ENCODE assay signal across 14 cellular contexts in the genomic region with DNA sequence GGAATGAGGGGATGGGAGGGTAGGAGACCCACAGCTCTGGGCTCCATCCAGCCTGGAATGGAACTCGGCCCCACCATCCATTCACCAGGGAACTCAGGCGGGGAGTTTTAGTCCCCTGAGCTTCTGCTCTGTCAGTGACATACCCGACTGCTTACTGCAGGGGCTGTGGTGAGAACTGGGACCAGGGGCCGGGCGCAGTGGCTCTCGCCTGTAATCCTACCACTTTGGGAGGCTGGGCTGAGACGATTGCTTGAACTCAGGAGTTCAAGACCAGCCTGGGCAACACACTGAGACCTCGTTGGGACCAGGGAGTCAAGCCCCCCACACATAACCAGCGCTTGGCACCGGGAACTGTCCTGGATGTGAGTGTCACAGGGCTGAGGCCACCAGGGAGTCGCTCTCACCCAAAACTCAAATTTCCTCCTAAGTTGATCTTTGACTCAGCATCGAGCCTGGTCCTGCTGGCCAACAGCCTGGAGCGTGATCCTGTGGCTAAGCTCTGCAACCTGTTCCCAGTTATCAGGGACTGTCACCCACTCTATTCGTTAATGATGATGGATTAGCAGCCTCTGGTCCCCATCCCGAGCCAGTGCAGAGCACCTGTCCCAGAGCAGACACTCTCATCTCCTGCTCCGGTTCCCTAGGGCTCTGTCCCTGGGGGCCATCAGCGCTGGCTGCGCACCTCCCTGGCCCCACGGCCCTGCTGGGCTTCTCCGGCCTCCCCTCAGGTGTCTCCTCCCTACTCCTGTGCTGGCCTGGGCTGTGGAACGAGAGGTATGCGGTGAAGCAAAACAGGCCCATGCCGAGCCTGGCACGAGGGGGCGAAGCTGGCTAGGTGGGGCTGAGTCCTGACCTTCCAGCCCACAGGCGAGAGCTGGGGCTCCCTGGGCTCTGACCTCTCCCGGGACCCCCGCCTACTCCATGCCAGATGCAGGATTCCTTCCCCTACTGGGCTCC. TPM values are rescaled to one million over a fixed set of nuclear protein-coding genes. Genes with fewer than 3 reads are reported as not detected.
DNase-seq lines count a peak whose midpoint lies in the region; ATAC-seq and TF ChIP-seq lines count a peak whose summit lies in the region.
"Had no signal": no experiment of that assay in that cellular context is flagged by ENCODE, and none has a peak within 500 bp of the region (broad histone marks: within the 10 kb centered on the region; RNA-seq: fewer than 3 reads in every experiment).

No MANE protein-coding gene starts in this region.

- WGBS in ovary, 3 donors, result 62 to 70% (median 68%) methylated on average over 27 to 28 of the region's 28 CpGs

- H3K27ac Mint-ChIP-seq in progenitor cell of endocrine pancreas, result peak overlapping the region; percentile 90
- H3K27ac Mint-ChIP-seq: activated CD8-positive, alpha-beta T cell treated with anti-CD3 and anti-CD28 coated beads, Interleukin-2, amount 10 ng/mL, durations not matched to agents 7 days and 5 days; activated naive CD8-positive, alpha-beta T cell had no signal

- DNase-seq in adipocyte (ENCODE audit: low read depth), result no peak
- peak; percentile 63 for DNase-seq in left cardiac atrium
- DNase-seq in progenitor cell of endocrine pancreas (ENCODE audit: low spot score, unreplicated experiment), result peak; percentile 36
- no peak for DNase-seq in NCI-H1436 (lab: John Stamatoyannopoulos, UW)
- no peak for DNase-seq in ovary
- DNase-seq: activated CD8-positive, alpha-beta T cell treated with anti-CD3 and anti-CD28 coated beads, Interleukin-2, amount 10 ng/mL, durations not matched to agents 7 days and 5 days; stimulated activated CD4-positive, alpha-beta T cell treated with anti-CD3 and anti-CD28 coated beads, Interleukin-12 subunit alpha, Interleukin-12 subunit beta, amount 100 ng/mL, for 4 hours had no signal

- H3K27me3 ChIP-seq in ACC112 (ENCODE audit: insufficient read depth, low read length) (no peaks in the 10 kb centered on the region), adipocyte (replicated peaks; ENCODE audit: control insufficient read depth, insufficient read depth, low read length) (no peaks in the 10 kb centered on the region), ovary (no peaks in the 10 kb centered on the region)

- H3K9ac ChIP-seq in adipocyte (ENCODE audit: low read length), result peak overlapping the region; percentile 61

- TF ChIP-seq EP300 in ovary (IDR thresholded peaks at IDR 0.05), result no peak

- H3K27ac ChIP-seq in ACC112 (ENCODE audit: low read depth, low read length), result peak overlapping the region; percentile 58; the same call in 1 of the 2 replicates
- H3K27ac ChIP-seq in ovary, result peak overlapping the region in 1 of 2 donors; percentile 59
- H3K27ac ChIP-seq: epithelial cell of prostate had no signal

- no peaks in the 10 kb centered on the region for H3K9me3 ChIP-seq in adipocyte (ENCODE audit: control insufficient read depth, low read length)
- H3K9me3 ChIP-seq in ovary, result no peaks in the 10 kb centered on the region

- peaks cover 5% of the 10 kb centered on the region for H3K36me3 Mint-ChIP-seq in progenitor cell of endocrine pancreas (ENCODE audit: insufficient read depth)
- H3K36me3 Mint-ChIP-seq: activated naive CD8-positive, alpha-beta T cell had no signal

- H3K79me2 ChIP-seq in ACC112 (ENCODE audit: control insufficient read depth, insufficient read depth, low read length, unreplicated experiment), result peaks cover 13% of the 10 kb centered on the region

- no peak for TF ChIP-seq CTCF in progenitor cell of endocrine pancreas (IDR thresholded peaks at IDR 0.05; ENCODE audit: unreplicated experiment)
- TF ChIP-seq CTCF in ovary (IDR thresholded peaks at IDR 0.05), result no peak

- H3K27me3 Mint-ChIP-seq in progenitor cell of endocrine pancreas, result no peaks in the 10 kb centered on the region
- H3K27me3 Mint-ChIP-seq: activated naive CD8-positive, alpha-beta T cell had no signal

- ATAC-seq in left cardiac atrium, result peak in 1 of 2 donors; percentile 45
- no peak for ATAC-seq in HG03460 (IDR thresholded peaks at IDR 0.05; ENCODE audit: unreplicated experiment)
- ATAC-seq in GM18907 (IDR thresholded peaks at IDR 0.05; ENCODE audit: unreplicated experiment), result no peak
- ATAC-seq: activated CD8-positive, alpha-beta T cell treated with anti-CD3 and anti-CD28 coated beads, Interleukin-2, amount 10 ng/mL, durations not matched to agents 7 days and 5 days had no signal

- no peak for TF ChIP-seq POLR2A in ovary (IDR thresholded peaks at IDR 0.05)

- no peak overlapping the region for H3K4me3 Mint-ChIP-seq in progenitor cell of endocrine pancreas (ENCODE audit: low read depth)
- H3K4me3 Mint-ChIP-seq: activated CD8-positive, alpha-beta T cell treated with anti-CD3 and anti-CD28 coated beads, Interleukin-2, amount 10 ng/mL, durations not matched to agents 7 days and 5 days; activated naive CD8-positive, alpha-beta T cell had no signal

- no peaks in the 10 kb centered on the region for H3K36me3 ChIP-seq in ACC112 (ENCODE audit: insufficient read depth, low read length)
- peaks cover 11% of the 10 kb centered on the region for H3K36me3 ChIP-seq in adipocyte (ENCODE audit: control insufficient read depth, insufficient read depth, low read length, severe bottlenecking)
- no peaks in the 10 kb centered on the region for H3K36me3 ChIP-seq in ovary

- H3K4me1 Mint-ChIP-seq in progenitor cell of endocrine pancreas (ENCODE audit: low read depth), result peaks cover 18% of the 10 kb centered on the region

- H3K4me3 ChIP-seq in ACC112 (ENCODE audit: low read depth, low read length) (no peak overlapping the region), adipocyte (ENCODE audit: low read length) (peak overlapping the region; percentile 76), ovary (no peak overlapping the region)

- intact Hi-C loops in left cardiac atrium (cut with DNase I), result no loop called here
- intact Hi-C loops in ovary (cut with DNase I), result no loop called here

- no peaks in the 10 kb centered on the region for H3K9me3 Mint-ChIP-seq in progenitor cell of endocrine pancreas (ENCODE audit: low read depth)

- no peak overlapping the region for H2AFZ ChIP-seq in ACC112 (ENCODE audit: low read length, unreplicated experiment)

- H3K4me1 ChIP-seq in ACC112 (ENCODE audit: control insufficient read depth, insufficient read depth, low read length, unreplicated experiment) (peaks cover 22% of the 10 kb centered on the region), adipocyte (ENCODE audit: control insufficient read depth, insufficient read depth, low read length) (peaks cover 58% of the 10 kb centered on the region), ovary (ENCODE audit: insufficient read depth) (no peaks in the 10 kb centered on the region)

RNA-seq across cellular contexts. Expression of a gene that starts 0.9 kb away (rescaled TPM):
- total RNA-seq in left cardiac atrium, result 1 to 10 TPM; 5.5 to 6.1 TPM
- total RNA-seq in progenitor cell of endocrine pancreas, result 21.2 and 22.8 TPM in 2 replicates
- total RNA-seq in ovary, result 100 to 1,000 TPM in 1 of 7 donors, 10 to 100 TPM in 4, 1 to 10 TPM in 2; 9.0 to 225 (median 11.7) TPM
- polyA plus RNA-seq in ovary, result 10 to 100 TPM in 1 of 2 donors, 1 to 10 TPM in 1; 3.6 to 14.6 TPM

RNA-seq across cellular contexts. Expression of a gene that starts 6.4 kb away (rescaled TPM):
- total RNA-seq in left cardiac atrium (100 to 1,000 TPM; 251 to 257 TPM), progenitor cell of endocrine pancreas (118 and 124 TPM in 2 replicates), ovary (100 to 1,000 TPM; 146 to 262 (median 178) TPM)
- polyA plus RNA-seq in ovary, result 100 to 1,000 TPM in 1 of 2 donors, 10 to 100 TPM in 1; 83.2 to 234 TPM

RNA-seq across cellular contexts. Expression of a gene that starts 20.5 kb away (rescaled TPM):
- total RNA-seq in left cardiac atrium, result 10 to 100 TPM; 48.0 to 53.9 TPM
- 60.2 and 62.2 TPM in 2 replicates for total RNA-seq in progenitor cell of endocrine pancreas
- 10 to 100 TPM; 36.2 to 84.4 (median 43.5) TPM for total RNA-seq in ovary
- polyA plus RNA-seq in ovary, result 10 to 100 TPM; 27.6 to 59.7 TPM

RNA-seq across cellular contexts. Expression of a gene that starts 21.1 kb away (rescaled TPM):
- total RNA-seq in left cardiac atrium, result 10 to 100 TPM; 49.6 to 59.1 TPM
- 89.8 and 94.4 TPM in 2 replicates for total RNA-seq in progenitor cell of endocrine pancreas
- total RNA-seq in ovary, result 10 to 100 TPM; 14.2 to 51.9 (median 38.5) TPM
- polyA plus RNA-seq in ovary, result 10 to 100 TPM; 27.0 to 41.5 TPM

RNA-seq across cellular contexts. Expression of a gene that starts 37.7 kb away (rescaled TPM):
- total RNA-seq in left cardiac atrium, result not detected
- total RNA-seq in progenitor cell of endocrine pancreas, result not detected in 2 replicates
- total RNA-seq in ovary, result under 1 TPM in 1 of 7 donors, not detected in 6; 0.24 TPM
- polyA plus RNA-seq in ovary, result not detected
- total RNA-seq: activated CD8-positive, alpha-beta T cell treated with anti-CD3 and anti-CD28 coated beads, Interleukin-2, amount 10 ng/mL, durations not matched to agents 7 days and 5 days; lung microvascular endothelial cell; T-helper 1 cell treated with Interleukin-12 subunit alpha and Interleukin-12 subunit beta and Interleukin-4 antibody, amounts not matched to agents 30 ng/mL and 1 ng/mL, for 36 hours had no signal

Comparison
In these comparisons a context has a peak if more than half of its experiments do, and no peak if none do; other contexts are left out.
1. DNase-seq: peak in left cardiac atrium (single experiment) and progenitor cell of endocrine pancreas (single experiment); none in adipocyte (single experiment), NCI-H1436 (single experiment) and ovary (0 of 5).